In genomic region chr11:17649696-17650600, GRCh38 we compare ENCODE assay signal across 17 cellular contexts.
DNase-seq lines count a peak whose midpoint lies in the region; FAIRE-seq and TF ChIP-seq lines count a peak whose summit lies in the region.
"Had no signal": no experiment of that assay in that cellular context is flagged by ENCODE, and none has a peak within 500 bp of the region (broad histone marks: within the 10 kb centered on the region; RNA-seq: fewer than 3 reads in every experiment).

No MANE protein-coding gene starts in this region.

- no peak for TF ChIP-seq CTCF in WERI-Rb-1 (IDR thresholded peaks at IDR 0.05; ENCODE audit: low read depth, low read length)

- peak overlapping the region; percentile 91 for H3K4me2 ChIP-seq in BLaER1
- H3K4me2 ChIP-seq: GM23338 had no signal

- peak overlapping the region; percentile 36; the same call in 1 of the 2 replicates for H3K9ac ChIP-seq in BLaER1

- DNase-seq in HAP-1 (ENCODE audit: low spot score in 2 of 2), result peak; percentile 27 to 35
- DNase-seq in WERI-Rb-1, result peak; percentile 60
- peak; percentile 17 to 20 for DNase-seq in lung microvascular endothelial cell (ENCODE audit: low read depth in 2 of 2)
- DNase-seq in cerebellum (ENCODE audit: low spot score), result no peak
- DNase-seq in stimulated activated CD4-positive, alpha-beta T cell treated with anti-CD3 and anti-CD28 coated beads, Interleukin-2, amount 100 ng/mL, for 48 hours, result no peak
- DNase-seq in NCI-H2196 treated with DMSO at 0.1 percent for 48 hours (lab: John Stamatoyannopoulos, UW; ENCODE audit: unreplicated experiment), result no peak
- no peak for DNase-seq in small intestine
- DNase-seq: erythroblast; kidney glomerular epithelial cell; NCI-H1417; NCI-H345; posterior cingulate gyrus; stimulated activated CD4-positive, alpha-beta T cell treated with anti-CD3 and anti-CD28 coated beads, Interleukin-1b, Interleukin-23, amount 100 ng/mL, for 48 hours; tibial artery had no signal

- H3K36me3 ChIP-seq in BLaER1 (no peaks in the 10 kb centered on the region), HAP-1 (replicated peaks) (no peaks in the 10 kb centered on the region), WERI-Rb-1 (no peaks in the 10 kb centered on the region), small intestine (ENCODE audit: control insufficient read depth in 2 of 2, insufficient read depth in 2 of 2, low read length in 2 of 2) (no peaks in the 10 kb centered on the region)
- H3K36me3 ChIP-seq: tibial artery had no signal

- no peaks in the 10 kb centered on the region for H3K27me3 ChIP-seq in BLaER1
- no peaks in the 10 kb centered on the region; the same call in 1 of the 2 replicates for H3K27me3 ChIP-seq in HAP-1 (ENCODE audit: low read depth)
- no peaks in the 10 kb centered on the region for H3K27me3 ChIP-seq in WERI-Rb-1 (ENCODE audit: insufficient read depth, low read depth, severe bottlenecking)
- peaks cover 0 to 2% of the 10 kb centered on the region in 2 donors for H3K27me3 ChIP-seq in small intestine (ENCODE audit: control insufficient read depth in 2 of 2, insufficient read depth in 2 of 2, low read length in 2 of 2)

- no peak for FAIRE-seq in small intestine (lab: Jason Lieb, UNC)

- in situ Hi-C loops in HAP-1 (cut with MboI; ENCODE audit: low sequenced_read_pairs), result no loop called here

- H3K4me3 ChIP-seq in BLaER1 (peak overlapping the region; percentile 31; the same call in 1 of the 2 replicates), HAP-1 (no peak overlapping the region), WERI-Rb-1 (ENCODE audit: low read depth, low read length) (no peak overlapping the region), small intestine (ENCODE audit: low read depth in 1 of 2, low read length in 2 of 2) (no peak overlapping the region)
- H3K4me3 ChIP-seq: coronary artery, GM23338, tibial artery had no signal

- peaks cover 36% of the 10 kb centered on the region for H3K9me3 ChIP-seq in BLaER1
- H3K9me3 ChIP-seq in HAP-1, result 0 out of 2 replicates have a peak, but pooled peaks cover 3% of the 10 kb centered on the region
- peaks cover 8% of the 10 kb centered on the region for H3K9me3 ChIP-seq in WERI-Rb-1 (ENCODE audit: severe bottlenecking)
- no peaks in the 10 kb centered on the region for H3K9me3 ChIP-seq in small intestine (ENCODE audit: control insufficient read depth, low read depth)

- H3K4me1 ChIP-seq in BLaER1, result peaks cover 51% of the 10 kb centered on the region
- H3K4me1 ChIP-seq in HAP-1, result no peaks in the 10 kb centered on the region; the same call in none of the 2 replicates
- H3K4me1 ChIP-seq in small intestine (ENCODE audit: control insufficient read depth in 2 of 2, insufficient read depth in 1 of 2, low read depth in 1 of 2, low read length in 1 of 2), result no peaks in the 10 kb centered on the region
- H3K4me1 ChIP-seq: tibial artery had no signal

- no peaks in the 10 kb centered on the region for H4K20me1 ChIP-seq in BLaER1

- H3K27ac ChIP-seq in BLaER1 (peak overlapping the region; percentile 75), WERI-Rb-1 (peak overlapping the region; percentile 71), small intestine (ENCODE audit: low read depth in 1 of 2, low read length in 1 of 2) (no peak overlapping the region)
- H3K27ac ChIP-seq: coronary artery, tibial artery had no signal

- WGBS in small intestine, 3 donors, result 24 to 27% (median 25%) methylated on average over 12 of the region's 12 CpGs

Comparison
In these comparisons a context has a peak if more than half of its experiments do, and no peak if none do; other contexts are left out.
1. H3K27ac ChIP-seq: peak in BLaER1 (single experiment) and WERI-Rb-1 (single experiment); none in small intestine (0 of 2).
2. DNase-seq: peak in HAP-1 (2 of 2), WERI-Rb-1 (single experiment) and lung microvascular endothelial cell (2 of 2); none in cerebellum (single experiment), stimulated activated CD4-positive, alpha-beta T cell treated with anti-CD3 and anti-CD28 coated beads, Interleukin-2, amount 100 ng/mL, for 48 hours (0 of 2), NCI-H2196 treated with DMSO at 0.1 percent for 48 hours (single experiment) and small intestine (single experiment).